9 cellular contexts compared by ENCODE assay signal in the genomic region with DNA sequence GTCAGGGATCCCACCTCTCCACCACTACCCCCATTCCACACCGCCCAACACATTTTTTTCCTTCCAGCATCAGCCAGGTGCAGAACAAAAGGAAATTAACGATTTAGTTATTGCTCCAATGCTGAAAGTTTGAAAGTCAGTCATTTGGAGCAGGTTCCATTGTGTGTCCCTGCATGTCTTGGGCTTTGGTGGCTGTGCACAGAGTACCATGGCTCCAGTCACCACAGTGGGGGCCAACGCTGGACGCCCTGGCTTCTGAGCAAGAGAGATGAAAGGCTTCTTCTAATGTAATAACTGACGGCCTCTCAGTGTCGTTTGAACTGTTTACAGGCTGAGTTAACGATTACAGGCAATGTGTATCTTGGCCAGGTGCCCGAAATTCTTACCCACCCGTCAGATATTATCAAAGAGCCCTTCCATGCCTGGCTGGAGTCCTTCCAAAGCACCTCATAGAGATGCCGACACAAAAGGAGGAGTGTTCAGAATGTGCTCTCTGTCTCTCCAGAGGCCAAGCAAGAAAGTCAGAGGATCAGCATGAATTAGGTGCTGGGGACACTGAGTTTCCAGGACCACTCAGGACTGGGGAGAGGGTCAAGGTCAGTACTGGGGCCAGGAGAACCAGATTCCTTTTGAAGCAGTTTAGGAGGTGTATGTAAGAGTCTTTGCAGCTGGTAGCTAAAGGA. TPM values are rescaled to one million over a fixed set of nuclear protein-coding genes. Genes with fewer than 3 reads are reported as not detected.
DNase-seq lines count a peak whose midpoint lies in the region; ATAC-seq, FAIRE-seq and TF ChIP-seq lines count a peak whose summit lies in the region.
"Had no signal": no experiment of that assay in that cellular context is flagged by ENCODE, and none has a peak within 500 bp of the region (broad histone marks: within the 10 kb centered on the region; RNA-seq: fewer than 3 reads in every experiment).

No MANE protein-coding gene starts in this region.

- peak; percentile 69 for FAIRE-seq in kidney (lab: Jason Lieb, UNC)

- H3K36me3 Mint-ChIP-seq in Caco-2 (ENCODE audit: insufficient read depth, unreplicated experiment) = peaks cover 74% of the 10 kb centered on the region
- no peaks in the 10 kb centered on the region for H3K36me3 Mint-ChIP-seq in activated CD4-positive, alpha-beta T cell treated with anti-CD3 and anti-CD28 coated beads for 36 hours (ENCODE audit: low read depth)
- no peaks in the 10 kb centered on the region for H3K36me3 Mint-ChIP-seq in activated naive CD4-positive, alpha-beta T cell treated with anti-CD3 and anti-CD28 coated beads, Interleukin-2, amount 10 ng/mL, durations not matched to agents 7 days and 5 days
- H3K36me3 Mint-ChIP-seq: CD8-positive, alpha-beta T cell had no signal

- peak overlapping the region; percentile 58 to 70 for H3K27ac ChIP-seq in kidney (ENCODE audit: low read depth in 2 of 2, low read length in 2 of 2)
- no peak overlapping the region for H3K27ac ChIP-seq in mesendoderm (ENCODE audit: low read depth, low read length)

- peak overlapping the region; percentile 62 for H3K4me3 Mint-ChIP-seq in Caco-2 (ENCODE audit: unreplicated experiment)
- H3K4me3 Mint-ChIP-seq in activated CD4-positive, alpha-beta T cell treated with anti-CD3 and anti-CD28 coated beads for 36 hours = no peak overlapping the region
- H3K4me3 Mint-ChIP-seq in activated naive CD4-positive, alpha-beta T cell treated with anti-CD3 and anti-CD28 coated beads, Interleukin-2, amount 10 ng/mL, durations not matched to agents 7 days and 5 days = no peak overlapping the region
- H3K4me3 Mint-ChIP-seq: CD8-positive, alpha-beta T cell had no signal

- H3K27me3 ChIP-seq in Caco-2 (replicated peaks; ENCODE audit: control insufficient read depth, insufficient read depth, low read length) = no peaks in the 10 kb centered on the region
- no peaks in the 10 kb centered on the region for H3K27me3 ChIP-seq in mesendoderm (ENCODE audit: insufficient read depth, low read length, poor library complexity)

- H2AK5ac ChIP-seq in mesendoderm (ENCODE audit: low read length) = no peak overlapping the region

- H3K9ac ChIP-seq in kidney (ENCODE audit: low read length in 2 of 2) = no peak overlapping the region
- H3K9ac ChIP-seq in mesendoderm (ENCODE audit: low read length) = no peak overlapping the region

- H3K4me3 ChIP-seq in Caco-2 (ENCODE audit: low read depth, low read length) = no peak overlapping the region
- peak overlapping the region; percentile 14 to 20 for H3K4me3 ChIP-seq in kidney (ENCODE audit: low read length in 2 of 2)
- no peak overlapping the region for H3K4me3 ChIP-seq in mesendoderm (ENCODE audit: low read length)

- no peak overlapping the region for H4K8ac ChIP-seq in mesendoderm (ENCODE audit: low read depth, low read length)

- H3K27ac Mint-ChIP-seq in Caco-2 (ENCODE audit: unreplicated experiment) = peak overlapping the region; percentile 90
- no peak overlapping the region for H3K27ac Mint-ChIP-seq in activated CD4-positive, alpha-beta T cell treated with anti-CD3 and anti-CD28 coated beads for 36 hours
- H3K27ac Mint-ChIP-seq in activated naive CD4-positive, alpha-beta T cell treated with anti-CD3 and anti-CD28 coated beads, Interleukin-2, amount 10 ng/mL, durations not matched to agents 7 days and 5 days = no peak overlapping the region
- H3K27ac Mint-ChIP-seq: CD8-positive, alpha-beta T cell had no signal

- no peaks in the 10 kb centered on the region for H3K9me3 Mint-ChIP-seq in Caco-2 (ENCODE audit: unreplicated experiment)
- H3K9me3 Mint-ChIP-seq in activated CD4-positive, alpha-beta T cell treated with anti-CD3 and anti-CD28 coated beads for 36 hours (ENCODE audit: low read depth) = no peaks in the 10 kb centered on the region
- H3K9me3 Mint-ChIP-seq in activated naive CD4-positive, alpha-beta T cell treated with anti-CD3 and anti-CD28 coated beads, Interleukin-2, amount 10 ng/mL, durations not matched to agents 7 days and 5 days = no peaks in the 10 kb centered on the region
- H3K9me3 Mint-ChIP-seq: CD8-positive, alpha-beta T cell had no signal

- no peak overlapping the region for H3K18ac ChIP-seq in mesendoderm (ENCODE audit: low read length)

- no peak overlapping the region for H3K23ac ChIP-seq in mesendoderm (ENCODE audit: low read length)

- no peak for TF ChIP-seq CTCF in Caco-2 (IDR thresholded peaks at IDR 0.05; ENCODE audit: insufficient read depth in 1 of 2, low read depth in 1 of 2, low read length in 1 of 2, severe bottlenecking in 1 of 2, unreplicated experiment in 1 of 2)
- TF ChIP-seq CTCF in kidney (IDR thresholded peaks at IDR 0.05; ENCODE audit: borderline replicate concordance, extremely low read depth, insufficient read depth) = no peak

- H4K5ac ChIP-seq in mesendoderm (ENCODE audit: low read length) = no peak overlapping the region

- H3K79me2 ChIP-seq in mesendoderm (ENCODE audit: control insufficient read depth, insufficient read depth, low read length) = no peaks in the 10 kb centered on the region

- no peak overlapping the region for H2BK15ac ChIP-seq in mesendoderm (replicated peaks; ENCODE audit: low read depth)

- POLR2A ChIA-PET in Caco-2 (lab: Charles Lee) = interaction anchor here (0.5 kb wide), 1 partner anchor 35 kb away, joined by 3 read pairs; no protein-coding TSS in a partner anchor
- POLR2A ChIA-PET in activated CD4-positive, alpha-beta T cell treated with anti-CD3 and anti-CD28 coated beads for 36 hours (lab: Charles Lee) = no interaction called here

- H3K4me1 ChIP-seq in Caco-2 (peaks cover 96% of the 10 kb centered on the region), kidney (ENCODE audit: control insufficient read depth in 1 of 2, insufficient read depth in 1 of 2, low read depth in 1 of 2, low read length in 2 of 2) (peaks cover 10 to 15% of the 10 kb centered on the region in 2 donors), mesendoderm (ENCODE audit: control insufficient read depth, low read depth, low read length) (peaks cover 5% of the 10 kb centered on the region)

- H3K79me1 ChIP-seq in mesendoderm (ENCODE audit: low read length) = no peaks in the 10 kb centered on the region

- no peak for ATAC-seq in activated CD4-positive, alpha-beta T cell treated with anti-CD3 and anti-CD28 coated beads for 36 hours
- ATAC-seq: CD8-positive, alpha-beta T cell had no signal

- no peak overlapping the region for H2BK120ac ChIP-seq in mesendoderm (ENCODE audit: low read depth, low read length)

- H3K4ac ChIP-seq in mesendoderm (ENCODE audit: low read depth, low read length) = no peak overlapping the region

- intact Hi-C loops in Caco-2 (cut with micrococcal nuclease; ENCODE audit: unreplicated experiment) = loop anchor here (1.0 kb wide), 5 partner anchors 10 to 27 kb away; a partner anchor contains a TSS
- intact Hi-C loops in kidney (cut with DNase I) = no loop called here
- intact Hi-C loops in activated CD4-positive, alpha-beta T cell treated with anti-CD3 and anti-CD28 coated beads for 36 hours (cut with DNase I, micrococcal nuclease) = no loop called here

- no peak overlapping the region for H3K56ac ChIP-seq in mesendoderm (ENCODE audit: low read length)

- H3K36me3 ChIP-seq in Caco-2 (ENCODE audit: control insufficient read depth, insufficient read depth, low read length) (peaks cover 2% of the 10 kb centered on the region; the same call in 1 of the 2 replicates), kidney (ENCODE audit: control insufficient read depth in 1 of 2, insufficient read depth in 2 of 2, low read length in 2 of 2) (no peaks in the 10 kb centered on the region), mesendoderm (ENCODE audit: control insufficient read depth, insufficient read depth, low read length) (no peaks in the 10 kb centered on the region)

- no peaks in the 10 kb centered on the region for H3K9me3 ChIP-seq in Caco-2
- no peaks in the 10 kb centered on the region for H3K9me3 ChIP-seq in kidney (ENCODE audit: control insufficient read depth in 1 of 2, low read length in 2 of 2)

- CTCF ChIA-PET in Caco-2 (lab: Charles Lee) = no interaction called here
- CTCF ChIA-PET in activated CD4-positive, alpha-beta T cell treated with anti-CD3 and anti-CD28 coated beads for 36 hours (lab: Charles Lee) = interaction anchor here (0.6 kb wide), 1 partner anchor 13 kb away, joined by 4 read pairs; no protein-coding TSS in a partner anchor
- CTCF ChIA-PET in activated naive CD4-positive, alpha-beta T cell treated with anti-CD3 and anti-CD28 coated beads, Interleukin-2, amount 10 ng/mL, durations not matched to agents 7 days and 5 days (lab: Charles Lee) = interaction anchor here (1.5 kb wide), 1 partner anchor 26 kb away, joined by 5 read pairs; a partner anchor contains a TSS

- H3K27me3 Mint-ChIP-seq in Caco-2 (ENCODE audit: insufficient read depth, unreplicated experiment) = no peaks in the 10 kb centered on the region
- H3K27me3 Mint-ChIP-seq in activated CD4-positive, alpha-beta T cell treated with anti-CD3 and anti-CD28 coated beads for 36 hours = no peaks in the 10 kb centered on the region
- peaks cover 10% of the 10 kb centered on the region for H3K27me3 Mint-ChIP-seq in activated naive CD4-positive, alpha-beta T cell treated with anti-CD3 and anti-CD28 coated beads, Interleukin-2, amount 10 ng/mL, durations not matched to agents 7 days and 5 days

- H2BK5ac ChIP-seq in mesendoderm (ENCODE audit: low read length) = no peak overlapping the region

- peaks cover 68% of the 10 kb centered on the region for H3K4me1 Mint-ChIP-seq in Caco-2 (ENCODE audit: low read depth, unreplicated experiment)
- peaks cover 4% of the 10 kb centered on the region for H3K4me1 Mint-ChIP-seq in activated CD4-positive, alpha-beta T cell treated with anti-CD3 and anti-CD28 coated beads for 36 hours
- no peaks in the 10 kb centered on the region for H3K4me1 Mint-ChIP-seq in activated naive CD4-positive, alpha-beta T cell treated with anti-CD3 and anti-CD28 coated beads, Interleukin-2, amount 10 ng/mL, durations not matched to agents 7 days and 5 days

- WGBS in mesendoderm (ENCODE audit: extremely low coverage, insufficient coverage, low lambda C conversion rate) = no CpG with 5 or more reads among the region's 10 CpGs

- H3K4me2 ChIP-seq in mesendoderm (ENCODE audit: low read length) = no peak overlapping the region

- DNase-seq in Caco-2 (peak; percentile 93 to 96), NCI-H1436 (lab: John Stamatoyannopoulos, UW) (peak; percentile 67), SW480 (ENCODE audit: low spot score) (peak; percentile 99), kidney (peak; percentile 79), mesendoderm (no peak)
- DNase-seq in stimulated activated naive CD4-positive, alpha-beta T cell (lab: John Stamatoyannopoulos, UW) = no peak
- no peak for DNase-seq in activated CD4-positive, alpha-beta T cell treated with anti-CD3 and anti-CD28 coated beads for 36 hours
- DNase-seq in activated naive CD4-positive, alpha-beta T cell treated with anti-CD3 and anti-CD28 coated beads, Interleukin-2, amount 10 ng/mL, durations not matched to agents 7 days and 5 days = no peak
- DNase-seq: CD8-positive, alpha-beta T cell had no signal

- no TSS peak for BruUV-seq in Caco-2 (replicated peaks; lab: Mats Ljungman, UMichigan)

RNA-seq across cellular contexts. Expression of a gene that starts 25.9 kb away (rescaled TPM):
- total RNA-seq in Caco-2 (2022) (84.2 and 87.1 TPM in 2 replicates), kidney (9.5 TPM)
- polyA plus RNA-seq in kidney (ENCODE audit: insufficient read depth, low read depth, low replicate concordance) = 7.8 TPM
- 1.7 TPM for polyA plus RNA-seq in mesendoderm (2013, experiment 1 of 2)
- polyA plus RNA-seq in mesendoderm (2013, experiment 2 of 2) = 1.3 TPM
- total RNA-seq in activated CD4-positive, alpha-beta T cell treated with anti-CD3 and anti-CD28 coated beads for 36 hours = 1 to 10 TPM in 1 of 2 experiments, under 1 TPM in 1; 0.71 to 1.0 TPM

RNA-seq across cellular contexts. Expression of a gene that starts 39.4 kb away (rescaled TPM):
- total RNA-seq in Caco-2 (2022) (70.9 and 71.4 TPM in 2 replicates), kidney (60.5 TPM)
- 129 TPM for polyA plus RNA-seq in kidney (ENCODE audit: insufficient read depth, low read depth, low replicate concordance)
- 97.5 TPM for polyA plus RNA-seq in mesendoderm (2013, experiment 1 of 2)
- polyA plus RNA-seq in mesendoderm (2013, experiment 2 of 2) = 99.4 TPM
- 100 to 1,000 TPM; 106 to 129 TPM for total RNA-seq in activated CD4-positive, alpha-beta T cell treated with anti-CD3 and anti-CD28 coated beads for 36 hours

Comparison
In these comparisons a context has a peak if more than half of its experiments do, and no peak if none do; other contexts are left out.
1. DNase-seq: peak in Caco-2 (2 of 2), NCI-H1436 (single experiment), SW480 (single experiment) and kidney (single experiment); none in stimulated activated naive CD4-positive, alpha-beta T cell (0 of 6), mesendoderm (single experiment), activated CD4-positive, alpha-beta T cell treated with anti-CD3 and anti-CD28 coated beads for 36 hours (single experiment) and activated naive CD4-positive, alpha-beta T cell treated with anti-CD3 and anti-CD28 coated beads, Interleukin-2, amount 10 ng/mL, durations not matched to agents 7 days and 5 days (single experiment).
2. H3K4me3 ChIP-seq: peak in kidney (2 of 2); none in Caco-2 (single experiment) and mesendoderm (single experiment).